In genomic region chr1:46004491-46004890, GRCh38 we compare ENCODE assay signal across 1 cellular context.
A peak's percentile ranks its signal among the peaks of the same experiment; 100 is the strongest.
TF ChIP-seq lines count a peak whose summit lies in the region.

No MANE protein-coding gene starts in this region.

TF ChIP-seq in HepG2, 621 proteins besides CTCF, POLR2A, EP300 and RAD21 (continued from another document):
- TF ChIP-seq ZNF510 (CRISPR knock-in tag; IDR thresholded peaks at IDR 0.05; ENCODE audit: low read depth) (no peak), ZNF264 (CRISPR knock-in tag; IDR thresholded peaks at IDR 0.05) (no peak), MAFF (IDR thresholded peaks at IDR 0.05; ENCODE audit: low read depth, low read length) (peak; percentile 91), ZNF34 (CRISPR knock-in tag; IDR thresholded peaks at IDR 0.05; ENCODE audit: borderline replicate concordance) (no peak), ZBTB39 (CRISPR knock-in tag; IDR thresholded peaks at IDR 0.05) (no peak), MZF1 (CRISPR knock-in tag; IDR thresholded peaks at IDR 0.05; ENCODE audit: borderline replicate concordance) (no peak)
TF ChIP-seq in HepG2: peak in this region for 3.
